ENCODE assay signal across 8 cellular contexts in genomic region chr19:40662925-40663711, GRCh38. TPM values are rescaled to one million over a fixed set of nuclear protein-coding genes. Genes with fewer than 3 reads are reported as not detected.
A peak's percentile ranks its signal among the peaks of the same experiment; 100 is the strongest.
DNase-seq lines count a peak whose midpoint lies in the region; ATAC-seq and TF ChIP-seq lines count a peak whose summit lies in the region.

No MANE protein-coding gene starts in this region.

- H3K4me3 ChIP-seq in right lobe of liver: peak overlapping the region; percentile 60 to 81 (median 81)

- H3K27ac ChIP-seq in right lobe of liver: peak overlapping the region; percentile 35 to 64 (median 52)

- peaks cover 0 to 3% (median 0%) of the 10 kb centered on the region in 4 donors for H3K36me3 ChIP-seq in right lobe of liver

- TF ChIP-seq POLR2A in right lobe of liver (IDR thresholded peaks at IDR 0.05): peak; percentile 14

- H3K9me3 ChIP-seq in right lobe of liver: no peaks in the 10 kb centered on the region

- under 1% methylated on average over 46 of the region's 62 CpGs for WGBS in right lobe of liver (ENCODE audit: insufficient coverage, low coverage, low lambda C conversion rate, missing lambda C conversion rate)

- peaks cover 0 to 4% (median 1%) of the 10 kb centered on the region in 4 donors for H3K4me1 ChIP-seq in right lobe of liver

- intact Hi-C loops in right lobe of liver (cut with DNase I): loop anchor here in 1 of 2 donors (10.0 kb wide), 2 partner anchors 142 to 482 kb away; no protein-coding TSS in a partner anchor

- TF ChIP-seq CTCF in right lobe of liver (IDR thresholded peaks at IDR 0.05): peak; percentile 97 to 99 (median 98)

- no peaks in the 10 kb centered on the region for H3K27me3 ChIP-seq in right lobe of liver

- peak; percentile 58 to 61 for DNase-seq in AML-193 (lab: John Stamatoyannopoulos, UW)
- DNase-seq in NCI-H510A (lab: John Stamatoyannopoulos, UW): peak; percentile 72
- DNase-seq in activated CD4-positive, alpha-beta T cell treated with anti-CD3 and anti-CD28 coated beads, Interleukin-2, amount 50 U/mL, for 4 hours: peak; percentile 90 to 92
- DNase-seq in dermis blood vessel endothelial cell: peak; percentile 92
- DNase-seq in right lobe of liver: peak; percentile 91 to 94 (median 91)
- DNase-seq in stimulated activated CD4-positive, alpha-beta T cell treated with anti-CD3 and anti-CD28 coated beads, Interleukin-2, amount 100 ng/mL, for 48 hours: peak; percentile 94 to 97

- peak; percentile 73 for ATAC-seq in GM19025 (IDR thresholded peaks at IDR 0.05; ENCODE audit: low read depth, unreplicated experiment)
- ATAC-seq in HG03342 (IDR thresholded peaks at IDR 0.05; ENCODE audit: unreplicated experiment): peak; percentile 73
- ATAC-seq in right lobe of liver: peak; percentile 85 to 96 (median 91)

RNA-seq across cellular contexts. Expression of gene NUMBL, which starts 27.3 kb away (rescaled TPM):
- total RNA-seq in dermis blood vessel endothelial cell (27.2 and 48.0 TPM in 2 replicates), right lobe of liver (10 to 100 TPM in 3 of 6 experiments, 1 to 10 TPM in 3; 6.1 to 19.6 (median 10.5) TPM)

RNA-seq across cellular contexts. Expression of gene COQ8B, which starts 53.6 kb away (rescaled TPM):
- total RNA-seq in dermis blood vessel endothelial cell (31.8 and 38.8 TPM in 2 replicates), right lobe of liver (10 to 100 TPM; 15.1 to 30.6 (median 25.6) TPM)

RNA-seq across cellular contexts. Expression of gene ITPKC, which starts 53.8 kb away (rescaled TPM):
- total RNA-seq in dermis blood vessel endothelial cell: 30.6 and 33.4 TPM in 2 replicates
- total RNA-seq in right lobe of liver: 10 to 100 TPM in 3 of 6 experiments, 1 to 10 TPM in 3; 6.8 to 19.7 (median 11.1) TPM

Comparison
In these comparisons a context has a peak if more than half of its experiments do, and no peak if none do; other contexts are left out.
1. Peak in every context shown above with its lines: DNase-seq, ATAC-seq, H3K4me3 ChIP-seq and H3K27ac ChIP-seq.